Comparison of ENCODE assay signal across 15 cellular contexts in genomic region chr3:153349138-153349499, GRCh38.
A peak's percentile ranks its signal among the peaks of the same experiment; 100 is the strongest.
DNase-seq lines count a peak whose midpoint lies in the region; ATAC-seq and TF ChIP-seq lines count a peak whose summit lies in the region.
"Had no signal": no experiment of that assay in that cellular context is flagged by ENCODE, and none has a peak within 500 bp of the region (broad histone marks: within the 10 kb centered on the region; RNA-seq: fewer than 3 reads in every experiment).

No MANE protein-coding gene starts in this region.

- ATAC-seq in GM18502 (IDR thresholded peaks at IDR 0.05; ENCODE audit: poor library complexity, unreplicated experiment), result peak; percentile 90
- ATAC-seq in GM21515 (IDR thresholded peaks at IDR 0.05; ENCODE audit: unreplicated experiment), result peak; percentile 85
- peak; percentile 94 for ATAC-seq in HG03159 (IDR thresholded peaks at IDR 0.05; ENCODE audit: unreplicated experiment)
- no peak for ATAC-seq in GM19455 (IDR thresholded peaks at IDR 0.05; ENCODE audit: unreplicated experiment)
- ATAC-seq: activated CD8-positive, alpha-beta T cell treated with anti-CD3 and anti-CD28 coated beads, Interleukin-2, amount 10 ng/mL, durations not matched to agents 7 days and 5 days; left lung; naive thymus-derived CD4-positive, alpha-beta T cell had no signal

- peak; percentile 3 for DNase-seq in NOMO-1 treated with dmso at 0.1 percent for 144 hours (lab: John Stamatoyannopoulos, UW; ENCODE audit: unreplicated experiment)
- DNase-seq in GM19240 (ENCODE audit: insufficient read length, low spot score), result no peak
- DNase-seq in foreskin fibroblast, result no peak
- DNase-seq in stimulated activated CD4-positive, alpha-beta T cell treated with anti-CD3 and anti-CD28 coated beads, Interleukin-2, amount 100 ng/mL, for 24 hours, result no peak
- DNase-seq: activated CD8-positive, alpha-beta T cell treated with anti-CD3 and anti-CD28 coated beads, Interleukin-2, amount 10 ng/mL, durations not matched to agents 7 days and 5 days; activated effector memory CD4-positive, alpha-beta T cell treated with Interleukin-2 at 50 U/mL for 16 hours; dorsolateral prefrontal cortex; left lung; naive thymus-derived CD4-positive, alpha-beta T cell; NCI-H1105; spleen had no signal

- no peak for TF ChIP-seq CTCF in foreskin fibroblast (IDR thresholded peaks at IDR 0.05; ENCODE audit: low read depth, low read length)

- H3K4me3 ChIP-seq in foreskin fibroblast (ENCODE audit: low read depth in 1 of 2, low read length in 2 of 2), result no peak overlapping the region
- H3K4me3 ChIP-seq: dorsolateral prefrontal cortex, left lung, spleen had no signal
